ENCODE assay signal across 8 cellular contexts in the genomic region with DNA sequence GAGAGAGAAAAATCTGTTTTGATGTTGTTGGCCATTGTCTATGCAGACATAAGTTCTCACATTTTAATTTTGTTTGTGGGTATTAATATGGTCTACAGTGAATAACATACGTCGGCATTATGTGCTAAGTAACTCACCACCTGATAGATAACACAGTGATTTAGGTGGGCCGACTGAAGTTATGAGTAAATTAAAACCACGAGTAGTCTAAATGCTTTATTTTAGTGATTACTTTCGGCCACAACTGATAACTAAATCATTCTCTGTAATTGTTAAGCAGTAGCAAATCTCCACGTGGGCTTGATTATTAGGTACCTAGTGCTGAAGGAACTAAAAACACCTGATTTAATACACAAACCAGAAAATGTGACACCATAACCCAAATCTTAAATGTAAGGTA. TPM values are rescaled to one million over a fixed set of nuclear protein-coding genes. Genes with fewer than 3 reads are reported as not detected.
DNase-seq lines count a peak whose midpoint lies in the region; ATAC-seq and TF ChIP-seq lines count a peak whose summit lies in the region.

No MANE protein-coding gene starts in this region.

- H3K36me3 ChIP-seq in cardiac muscle cell (no peaks in the 10 kb centered on the region), ascending aorta (no peaks in the 10 kb centered on the region), urinary bladder (ENCODE audit: insufficient read depth) (no peaks in the 10 kb centered on the region)

- no peaks in the 10 kb centered on the region for H3K9me3 Mint-ChIP-seq in memory B cell

- intact Hi-C loops in Right ventricle myocardium superior (cut with DNase I), result loop anchor here (5.0 kb wide), 1 partner anchor 149 kb away; no protein-coding TSS in a partner anchor
- intact Hi-C loops in ascending aorta (cut with DNase I), result loop anchor here (5.0 kb wide), 4 partner anchors 364 to 1316 kb away; partner anchors contain the start of genes ME1, TENT5A and TPBG

- no peaks in the 10 kb centered on the region for H3K27me3 Mint-ChIP-seq in memory B cell

- no peak for DNase-seq in cardiac muscle cell (ENCODE audit: low read depth in 1 of 2, low spot score in 1 of 2)
- DNase-seq in Right ventricle myocardium superior, result no peak
- no peak for DNase-seq in ascending aorta (ENCODE audit: low spot score in 2 of 2)
- DNase-seq in memory B cell (ENCODE audit: low spot score in 2 of 2), result no peak
- DNase-seq in NCI-H774 (lab: John Stamatoyannopoulos, UW), result no peak

- 49% methylated on average over 6 of the region's 6 CpGs for WGBS in urinary bladder

- H3K4me3 ChIP-seq in cardiac muscle cell (peak overlapping the region; percentile 54), ascending aorta (peak overlapping the region; percentile 66 to 95), urinary bladder (ENCODE audit: low read depth, low read length) (peak overlapping the region; percentile 92)

- no peak for TF ChIP-seq CTCF in cardiac muscle cell (IDR thresholded peaks at IDR 0.05; ENCODE audit: low read depth, low read length)
- no peak for TF ChIP-seq CTCF in ascending aorta (IDR thresholded peaks at IDR 0.05)

- H3K27ac ChIP-seq in cardiac muscle cell, result peak overlapping the region; percentile 79
- peak overlapping the region in 1 of 2 donors; percentile 93 for H3K27ac ChIP-seq in ascending aorta
- H3K27ac ChIP-seq in urinary bladder (ENCODE audit: low read depth), result no peak overlapping the region

- peak overlapping the region; percentile 92 for H3K27ac Mint-ChIP-seq in memory B cell

- H3K27me3 ChIP-seq in cardiac muscle cell, result no peaks in the 10 kb centered on the region
- no peaks in the 10 kb centered on the region for H3K27me3 ChIP-seq in ascending aorta

- no peaks in the 10 kb centered on the region for H3K9me3 ChIP-seq in cardiac muscle cell (ENCODE audit: low read depth)
- no peaks in the 10 kb centered on the region for H3K9me3 ChIP-seq in ascending aorta

- ATAC-seq in Right ventricle myocardium superior (ENCODE audit: poor library complexity), result no peak
- no peak for ATAC-seq in memory B cell (ENCODE audit: low read depth)
- no peak for ATAC-seq in GM21576 (IDR thresholded peaks at IDR 0.05; ENCODE audit: unreplicated experiment)
- no peak for ATAC-seq in GM21390 (IDR thresholded peaks at IDR 0.05; ENCODE audit: unreplicated experiment)

- H3K4me1 Mint-ChIP-seq in memory B cell, result peaks cover 23% of the 10 kb centered on the region

- H3K36me3 Mint-ChIP-seq in memory B cell, result peaks cover 2% of the 10 kb centered on the region

- H3K4me1 ChIP-seq in cardiac muscle cell (ENCODE audit: low read depth) (peaks cover 19% of the 10 kb centered on the region), ascending aorta (peaks cover 0 to 8% of the 10 kb centered on the region in 2 donors), urinary bladder (ENCODE audit: insufficient read depth) (no peaks in the 10 kb centered on the region)

- H3K4me3 Mint-ChIP-seq in memory B cell, result peak overlapping the region; percentile 84

RNA-seq across cellular contexts. Expression of gene DOP1A, which starts 1.2 kb away (rescaled TPM):
- 15.4 and 26.0 TPM in 2 replicates for total RNA-seq in cardiac muscle cell
- polyA plus RNA-seq in cardiac muscle cell, result 4.5 and 9.9 TPM in 2 replicates
- total RNA-seq in Right ventricle myocardium superior, result 13.0 TPM
- total RNA-seq in ascending aorta, result 13.2 TPM
- 72.4 TPM for total RNA-seq in urinary bladder
- polyA plus RNA-seq in urinary bladder, result 9.9 TPM

RNA-seq across cellular contexts. Expression of gene UBE3D, which starts 3.0 kb away (rescaled TPM):
- total RNA-seq in cardiac muscle cell (16.2 and 19.5 TPM in 2 replicates), Right ventricle myocardium superior (2.7 TPM), ascending aorta (0.21 TPM), urinary bladder (17.3 TPM)
- polyA plus RNA-seq in cardiac muscle cell (13.9 and 14.5 TPM in 2 replicates), urinary bladder (4.0 TPM)
